Comparison of ENCODE assay signal across 1 cellular context in the genomic region with DNA sequence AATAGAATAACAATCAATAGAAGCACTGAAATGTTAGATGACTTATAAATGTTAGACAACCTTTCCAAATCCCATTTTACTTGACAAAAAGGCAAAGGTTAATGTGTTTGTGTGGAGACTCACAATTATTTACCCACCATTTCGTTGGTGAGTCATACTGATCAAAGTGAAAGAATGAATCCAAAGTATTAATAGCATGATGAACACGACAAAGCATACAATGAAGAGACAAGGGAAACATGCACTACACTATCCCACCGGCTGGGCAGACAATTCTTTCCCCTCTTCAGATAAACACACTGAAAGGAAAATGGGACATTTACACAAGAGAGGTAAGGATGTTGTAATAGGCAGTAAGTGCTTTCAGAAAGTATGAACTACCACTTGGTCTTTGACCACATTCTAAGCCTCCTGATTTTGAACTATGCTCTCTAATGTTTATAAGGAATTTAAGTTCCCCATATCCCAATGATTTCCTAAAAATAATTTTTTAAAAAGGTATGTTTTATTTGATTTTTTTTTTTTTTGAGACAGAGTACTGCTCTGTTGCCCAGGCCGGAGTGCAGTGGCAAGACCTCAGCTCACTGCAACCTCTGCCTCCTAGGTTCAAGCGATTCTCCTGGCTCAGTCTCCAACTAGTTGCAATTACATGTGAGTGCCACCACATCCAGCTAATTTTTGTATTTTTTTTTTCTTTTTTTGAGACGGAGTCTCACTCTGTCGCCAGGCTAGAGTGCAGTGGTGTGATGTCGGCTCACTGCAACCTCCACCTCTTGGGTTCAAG.
A peak's percentile ranks its signal among the peaks of the same experiment; 100 is the strongest.
TF ChIP-seq lines count a peak whose summit lies in the region.
"Not testable (repeated sequence)": the region's sequence is repeated elsewhere in the genome, so short reads cannot be mapped to it uniquely, and the experiment has no call there.

No MANE protein-coding gene starts in this region.

TF ChIP-seq in HepG2, 621 proteins besides CTCF, POLR2A, EP300 and RAD21 (continued from another document and continues in another):
- peak; percentile 39 for TF ChIP-seq MNT (IDR thresholded peaks at IDR 0.05)
- peak; percentile 26; the same call in 1 of the 2 replicates for TF ChIP-seq SIX4 (CRISPR knock-in tag; IDR thresholded peaks at IDR 0.05)
- peak; percentile 37; the same call in 1 of the 2 replicates for TF ChIP-seq HOXA3 (CRISPR knock-in tag; IDR thresholded peaks at IDR 0.05)
- TF ChIP-seq SP5 (CRISPR knock-in tag; IDR thresholded peaks at IDR 0.05; ENCODE audit: borderline replicate concordance, low read depth), result peak; percentile 49; the same call in 1 of the 2 replicates
- TF ChIP-seq FOSL1 (CRISPR knock-in tag; IDR thresholded peaks at IDR 0.05; ENCODE audit: borderline replicate concordance), result peak; percentile 93
- TF ChIP-seq FOXP1 (IDR thresholded peaks at IDR 0.05), result peak; percentile 68; the same call in 1 of the 2 replicates
- TF ChIP-seq FOXP1 (CRISPR knock-in tag; IDR thresholded peaks at IDR 0.05), result peak; percentile 90
- TF ChIP-seq, protein P1, sequence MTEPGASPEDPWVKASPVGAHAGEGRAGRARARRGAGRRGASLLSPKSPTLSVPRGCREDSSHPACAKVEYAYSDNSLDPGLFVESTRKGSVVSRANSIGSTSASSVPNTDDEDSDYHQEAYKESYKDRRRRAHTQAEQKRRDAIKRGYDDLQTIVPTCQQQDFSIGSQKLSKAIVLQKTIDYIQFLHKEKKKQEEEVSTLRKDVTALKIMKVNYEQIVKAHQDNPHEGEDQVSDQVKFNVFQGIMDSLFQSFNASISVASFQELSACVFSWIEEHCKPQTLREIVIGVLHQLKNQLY (CRISPR knock-in tag; IDR thresholded peaks at IDR 0.05), result peak; percentile 69
- TF ChIP-seq DPF2 (CRISPR knock-in tag; IDR thresholded peaks at IDR 0.05; ENCODE audit: borderline replicate concordance, low read depth), result 0 out of 2 replicates have a peak, but pooled peaks have one; percentile 60
- TF ChIP-seq HNF4G (IDR thresholded peaks at IDR 0.05; ENCODE audit: borderline replicate concordance, low read depth, low read length), result 0 out of 2 replicates have a peak, but pooled peaks have one; percentile 11
- not testable (repeated sequence) for TF ChIP-seq HNF4G (CRISPR knock-in tag; IDR thresholded peaks at IDR 0.05; ENCODE audit: borderline replicate concordance, low read depth); CREM (CRISPR knock-in tag; IDR thresholded peaks at IDR 0.05)
- TF ChIP-seq, protein P2, sequence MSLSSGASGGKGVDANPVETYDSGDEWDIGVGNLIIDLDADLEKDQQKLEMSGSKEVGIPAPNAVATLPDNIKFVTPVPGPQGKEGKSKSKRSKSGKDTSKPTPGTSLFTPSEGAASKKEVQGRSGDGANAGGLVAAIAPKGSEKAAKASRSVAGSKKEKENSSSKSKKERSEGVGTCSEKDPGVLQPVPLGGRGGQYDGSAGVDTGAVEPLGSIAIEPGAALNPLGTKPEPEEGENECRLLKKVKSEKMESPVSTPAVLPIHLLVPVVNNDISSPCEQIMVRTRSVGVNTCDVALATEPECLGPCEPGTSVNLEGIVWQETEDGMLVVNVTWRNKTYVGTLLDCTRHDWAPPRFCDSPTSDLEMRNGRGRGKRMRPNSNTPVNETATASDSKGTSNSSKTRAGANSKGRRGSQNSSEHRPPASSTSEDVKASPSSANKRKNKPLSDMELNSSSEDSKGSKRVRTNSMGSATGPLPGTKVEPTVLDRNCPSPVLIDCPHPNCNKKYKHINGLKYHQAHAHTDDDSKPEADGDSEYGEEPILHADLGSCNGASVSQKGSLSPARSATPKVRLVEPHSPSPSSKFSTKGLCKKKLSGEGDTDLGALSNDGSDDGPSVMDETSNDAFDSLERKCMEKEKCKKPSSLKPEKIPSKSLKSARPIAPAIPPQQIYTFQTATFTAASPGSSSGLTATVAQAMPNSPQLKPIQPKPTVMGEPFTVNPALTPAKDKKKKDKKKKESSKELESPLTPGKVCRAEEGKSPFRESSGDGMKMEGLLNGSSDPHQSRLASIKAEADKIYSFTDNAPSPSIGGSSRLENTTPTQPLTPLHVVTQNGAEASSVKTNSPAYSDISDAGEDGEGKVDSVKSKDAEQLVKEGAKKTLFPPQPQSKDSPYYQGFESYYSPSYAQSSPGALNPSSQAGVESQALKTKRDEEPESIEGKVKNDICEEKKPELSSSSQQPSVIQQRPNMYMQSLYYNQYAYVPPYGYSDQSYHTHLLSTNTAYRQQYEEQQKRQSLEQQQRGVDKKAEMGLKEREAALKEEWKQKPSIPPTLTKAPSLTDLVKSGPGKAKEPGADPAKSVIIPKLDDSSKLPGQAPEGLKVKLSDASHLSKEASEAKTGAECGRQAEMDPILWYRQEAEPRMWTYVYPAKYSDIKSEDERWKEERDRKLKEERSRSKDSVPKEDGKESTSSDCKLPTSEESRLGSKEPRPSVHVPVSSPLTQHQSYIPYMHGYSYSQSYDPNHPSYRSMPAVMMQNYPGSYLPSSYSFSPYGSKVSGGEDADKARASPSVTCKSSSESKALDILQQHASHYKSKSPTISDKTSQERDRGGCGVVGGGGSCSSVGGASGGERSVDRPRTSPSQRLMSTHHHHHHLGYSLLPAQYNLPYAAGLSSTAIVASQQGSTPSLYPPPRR (CRISPR knock-in tag; IDR thresholded peaks at IDR 0.05; ENCODE audit: borderline replicate concordance), result peak; percentile 53; the same call in 1 of the 2 replicates
- peak; percentile 46; the same call in 1 of the 2 replicates for TF ChIP-seq NFIC (IDR thresholded peaks at IDR 0.05; ENCODE audit: low read length)
- TF ChIP-seq, protein P3, sequence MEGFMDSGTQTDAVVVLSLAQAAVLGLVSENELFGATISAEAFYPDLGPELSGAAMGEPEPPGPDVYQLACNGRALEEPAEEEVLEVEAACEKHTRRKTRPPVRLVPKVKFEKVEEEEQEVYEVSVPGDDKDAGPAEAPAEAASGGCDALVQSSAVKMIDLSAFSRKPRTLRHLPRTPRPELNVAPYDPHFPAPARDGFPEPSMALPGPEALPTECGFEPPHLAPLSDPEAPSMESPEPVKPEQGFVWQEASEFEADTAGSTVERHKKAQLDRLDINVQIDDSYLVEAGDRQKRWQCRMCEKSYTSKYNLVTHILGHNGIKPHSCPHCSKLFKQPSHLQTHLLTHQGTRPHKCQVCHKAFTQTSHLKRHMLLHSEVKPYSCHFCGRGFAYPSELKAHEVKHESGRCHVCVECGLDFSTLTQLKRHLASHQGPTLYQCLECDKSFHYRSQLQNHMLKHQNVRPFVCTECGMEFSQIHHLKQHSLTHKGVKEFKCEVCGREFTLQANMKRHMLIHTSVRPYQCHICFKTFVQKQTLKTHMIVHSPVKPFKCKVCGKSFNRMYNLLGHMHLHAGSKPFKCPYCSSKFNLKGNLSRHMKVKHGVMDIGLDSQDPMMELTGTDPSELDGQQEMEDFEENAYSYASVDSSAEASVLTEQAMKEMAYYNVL (CRISPR knock-in tag; IDR thresholded peaks at IDR 0.05; ENCODE audit: borderline replicate concordance), result peak; percentile 97
- TF ChIP-seq, protein P4, sequence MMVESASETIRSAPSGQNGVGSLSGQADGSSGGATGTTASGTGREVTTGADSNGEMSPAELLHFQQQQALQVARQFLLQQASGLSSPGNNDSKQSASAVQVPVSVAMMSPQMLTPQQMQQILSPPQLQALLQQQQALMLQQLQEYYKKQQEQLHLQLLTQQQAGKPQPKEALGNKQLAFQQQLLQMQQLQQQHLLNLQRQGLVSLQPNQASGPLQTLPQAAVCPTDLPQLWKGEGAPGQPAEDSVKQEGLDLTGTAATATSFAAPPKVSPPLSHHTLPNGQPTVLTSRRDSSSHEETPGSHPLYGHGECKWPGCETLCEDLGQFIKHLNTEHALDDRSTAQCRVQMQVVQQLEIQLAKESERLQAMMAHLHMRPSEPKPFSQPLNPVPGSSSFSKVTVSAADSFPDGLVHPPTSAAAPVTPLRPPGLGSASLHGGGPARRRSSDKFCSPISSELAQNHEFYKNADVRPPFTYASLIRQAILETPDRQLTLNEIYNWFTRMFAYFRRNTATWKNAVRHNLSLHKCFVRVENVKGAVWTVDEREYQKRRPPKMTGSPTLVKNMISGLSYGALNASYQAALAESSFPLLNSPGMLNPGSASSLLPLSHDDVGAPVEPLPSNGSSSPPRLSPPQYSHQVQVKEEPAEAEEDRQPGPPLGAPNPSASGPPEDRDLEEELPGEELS (CRISPR knock-in tag; IDR thresholded peaks at IDR 0.05), result peak; percentile 96
- peak; percentile 56 for TF ChIP-seq PHF21A (CRISPR knock-in tag; IDR thresholded peaks at IDR 0.05)
- TF ChIP-seq CREM (IDR thresholded peaks at IDR 0.05), result peak; percentile 82
- TF ChIP-seq MIER3 (CRISPR knock-in tag; IDR thresholded peaks at IDR 0.05; ENCODE audit: borderline replicate concordance), result peak; percentile 30; the same call in 1 of the 2 replicates
- peak; percentile 86 for TF ChIP-seq SOX13 (IDR thresholded peaks at IDR 0.05)
- peak in 1 of 2 experiments; percentile 97; a peak in 2 of 4 replicates for TF ChIP-seq SOX13 (CRISPR knock-in tag; conservative IDR thresholded peaks at IDR 0.05 in 1 of 2, IDR thresholded peaks at IDR 0.05 in 1 of 2)
- TF ChIP-seq, protein P5, sequence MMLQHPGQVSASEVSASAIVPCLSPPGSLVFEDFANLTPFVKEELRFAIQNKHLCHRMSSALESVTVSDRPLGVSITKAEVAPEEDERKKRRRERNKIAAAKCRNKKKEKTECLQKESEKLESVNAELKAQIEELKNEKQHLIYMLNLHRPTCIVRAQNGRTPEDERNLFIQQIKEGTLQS (CRISPR knock-in tag; IDR thresholded peaks at IDR 0.05), result peak; percentile 90
- peak; percentile 79 for TF ChIP-seq ZSCAN9 (CRISPR knock-in tag; IDR thresholded peaks at IDR 0.05; ENCODE audit: borderline replicate concordance)
- peak; percentile 93 for TF ChIP-seq ARID3A (IDR thresholded peaks at IDR 0.05; ENCODE audit: low read depth, low read length)
- TF ChIP-seq SAP130 (CRISPR knock-in tag; IDR thresholded peaks at IDR 0.05; ENCODE audit: low read depth), result peak; percentile 77
- peak; percentile 94 for TF ChIP-seq MED1 (CRISPR knock-in tag; IDR thresholded peaks at IDR 0.05)
- peak; percentile 89 for TF ChIP-seq FOXK2 (IDR thresholded peaks at IDR 0.05)
- TF ChIP-seq NCOR1 (IDR thresholded peaks at IDR 0.05; ENCODE audit: borderline replicate concordance, low read length), result peak; percentile 50; the same call in 1 of the 2 replicates
- 0 out of 2 replicates have a peak, but pooled peaks have one; percentile 13 for TF ChIP-seq ZNF652 (CRISPR knock-in tag; IDR thresholded peaks at IDR 0.05; ENCODE audit: borderline replicate concordance, low read depth)
- 0 out of 2 replicates have a peak, but pooled peaks have one; percentile 37 for TF ChIP-seq IKZF5 (CRISPR knock-in tag; IDR thresholded peaks at IDR 0.05)
- TF ChIP-seq, protein P6, sequence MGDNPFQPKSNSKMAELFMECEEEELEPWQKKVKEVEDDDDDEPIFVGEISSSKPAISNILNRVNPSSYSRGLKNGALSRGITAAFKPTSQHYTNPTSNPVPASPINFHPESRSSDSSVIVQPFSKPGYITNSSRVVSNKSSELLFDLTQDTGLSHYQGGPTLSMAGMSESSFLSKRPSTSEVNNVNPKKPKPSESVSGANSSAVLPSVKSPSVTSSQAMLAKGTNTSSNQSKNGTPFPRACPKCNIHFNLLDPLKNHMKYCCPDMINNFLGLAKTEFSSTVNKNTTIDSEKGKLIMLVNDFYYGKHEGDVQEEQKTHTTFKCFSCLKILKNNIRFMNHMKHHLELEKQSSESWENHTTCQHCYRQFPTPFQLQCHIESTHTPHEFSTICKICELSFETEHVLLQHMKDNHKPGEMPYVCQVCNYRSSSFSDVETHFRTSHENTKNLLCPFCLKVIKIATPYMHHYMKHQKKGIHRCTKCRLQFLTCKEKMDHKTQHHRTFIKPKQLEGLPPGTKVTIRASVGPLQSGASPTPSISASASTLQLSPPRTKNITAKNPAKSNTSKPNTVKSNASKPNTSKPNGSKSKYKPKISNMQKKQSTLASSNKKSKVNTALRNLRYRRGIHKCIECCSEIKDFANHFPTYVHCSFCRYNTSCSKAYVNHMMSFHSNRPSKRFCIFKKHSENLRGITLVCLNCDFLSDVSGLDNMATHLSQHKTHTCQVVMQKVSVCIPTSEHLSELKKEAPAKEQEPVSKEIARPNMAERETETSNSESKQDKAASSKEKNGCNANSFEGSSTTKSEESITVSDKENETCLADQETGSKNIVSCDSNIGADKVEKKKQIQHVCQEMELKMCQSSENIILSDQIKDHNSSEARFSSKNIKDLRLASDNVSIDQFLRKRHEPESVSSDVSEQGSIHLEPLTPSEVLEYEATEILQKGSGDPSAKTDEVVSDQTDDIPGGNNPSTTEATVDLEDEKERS (CRISPR knock-in tag; IDR thresholded peaks at IDR 0.05), result peak; percentile 27; the same call in 1 of the 2 replicates
- TF ChIP-seq ZNF335 (CRISPR knock-in tag; IDR thresholded peaks at IDR 0.05), result 0 out of 2 replicates have a peak, but pooled peaks have one; percentile 31
- TF ChIP-seq DMAP1 (CRISPR knock-in tag; IDR thresholded peaks at IDR 0.05), result 0 out of 2 replicates have a peak, but pooled peaks have one; percentile 41
